ENCODE assay signal across 24 cellular contexts in the genomic region with DNA sequence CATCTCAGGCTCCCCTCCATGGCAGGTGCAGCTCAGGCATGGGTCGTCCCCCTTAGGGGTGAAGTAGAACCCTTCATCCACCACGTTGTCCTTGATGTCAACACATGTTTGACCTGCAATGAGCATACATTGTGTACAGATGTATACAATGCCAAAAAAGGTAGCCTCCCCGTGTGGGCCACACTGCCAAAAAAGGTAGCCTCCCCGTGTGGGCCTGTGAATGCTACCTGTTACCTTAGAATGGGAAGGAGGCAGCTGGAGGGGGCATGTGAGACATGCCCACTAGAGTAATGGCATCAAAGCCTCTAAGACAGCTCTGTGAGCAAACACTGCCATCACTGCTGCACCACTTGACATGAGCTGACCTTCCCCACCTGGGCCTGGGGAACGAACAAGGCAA.
"Had no signal": no experiment of that assay in that cellular context is flagged by ENCODE, and none has a peak within 500 bp of the region (broad histone marks: within the 10 kb centered on the region; RNA-seq: fewer than 3 reads in every experiment).

No MANE protein-coding gene starts in this region.

- H3K27me3 ChIP-seq: ascending aorta, body of pancreas had no signal

- DNase-seq: activated CD4-positive, alpha-beta memory T cell treated with anti-CD3 and anti-CD28 coated beads for 36 hours; activated CD4-positive, alpha-beta T cell treated with anti-CD3 and anti-CD28 coated beads, Interleukin-2, amount 10 ng/mL, durations not matched to agents 7 days and 5 days; activated CD4-positive, CD25-positive, alpha-beta regulatory T cell; activated CD8-positive, alpha-beta memory T cell treated with anti-CD3 and anti-CD28 coated beads for 24 hours; activated naive CD4-positive, alpha-beta T cell treated with Interleukin-2 at 50 U/mL for 16 hours; activated naive CD8-positive, alpha-beta T cell treated with anti-CD3 and anti-CD28 coated beads, Interleukin-2, amount 50 U/mL, for 24 hours; activated T-cell treated with anti-CD3 and anti-CD28 coated beads, Interleukin-2, amount 50 U/mL, for 72 hours; amniotic stem cell; body of pancreas; IMR-90; KG1; NCI-H1048; NCI-H146; NCI-H187 treated with DMSO at 0.1 percent for 48 hours; NCI-H2081 treated with DMSO at 0.1 percent for 48 hours; NCI-H446; NCI-H524; PC-3; SIG-M5; T-helper 17 cell had no signal

- H3K27me3 Mint-ChIP-seq: activated CD4-positive, alpha-beta memory T cell treated with anti-CD3 and anti-CD28 coated beads for 36 hours; activated CD4-positive, alpha-beta T cell treated with anti-CD3 and anti-CD28 coated beads, Interleukin-2, amount 10 ng/mL, durations not matched to agents 7 days and 5 days; activated naive CD8-positive, alpha-beta T cell treated with anti-CD3 and anti-CD28 coated beads, Interleukin-2, amount 50 U/mL, for 24 hours; central memory CD8-positive, alpha-beta T cell; T-helper 17 cell had no signal

- H3K27ac ChIP-seq: ascending aorta, body of pancreas, VCaP had no signal

- H3K4me3 Mint-ChIP-seq: activated CD4-positive, alpha-beta memory T cell treated with anti-CD3 and anti-CD28 coated beads for 36 hours; activated CD4-positive, alpha-beta T cell treated with anti-CD3 and anti-CD28 coated beads, Interleukin-2, amount 10 ng/mL, durations not matched to agents 7 days and 5 days; activated naive CD8-positive, alpha-beta T cell treated with anti-CD3 and anti-CD28 coated beads, Interleukin-2, amount 50 U/mL, for 24 hours; activated T-cell treated with anti-CD3 and anti-CD28 coated beads, Interleukin-2, amount 50 U/mL, for 72 hours; central memory CD8-positive, alpha-beta T cell; T-helper 17 cell had no signal

- H3K27ac Mint-ChIP-seq: activated CD4-positive, alpha-beta memory T cell treated with anti-CD3 and anti-CD28 coated beads for 36 hours; activated CD4-positive, alpha-beta T cell treated with anti-CD3 and anti-CD28 coated beads, Interleukin-2, amount 10 ng/mL, durations not matched to agents 7 days and 5 days; activated naive CD8-positive, alpha-beta T cell treated with anti-CD3 and anti-CD28 coated beads, Interleukin-2, amount 50 U/mL, for 24 hours; activated T-cell treated with anti-CD3 and anti-CD28 coated beads, Interleukin-2, amount 50 U/mL, for 72 hours; activated T-helper 2 cell treated with anti-CD3 and anti-CD28 coated beads, Interferon-gamma antibody, Interleukin-2, Interleukin-4, amounts not matched to agents 10 μg/mL and 5 μg/mL and 100 μg/mL, durations not matched to agents 14 hours and 24 hours and 36 hours; T-helper 17 cell had no signal

- H3K4me1 ChIP-seq: ascending aorta, body of pancreas had no signal

- H3K4me3 ChIP-seq: ascending aorta, body of pancreas had no signal

- ATAC-seq: activated naive CD8-positive, alpha-beta T cell treated with anti-CD3 and anti-CD28 coated beads, Interleukin-2, amount 50 U/mL, for 24 hours; activated T-cell treated with anti-CD3 and anti-CD28 coated beads, Interleukin-2, amount 50 U/mL, for 72 hours; body of pancreas; PC-3; T-helper 17 cell had no signal

- H3K9me3 Mint-ChIP-seq: activated CD4-positive, alpha-beta memory T cell treated with anti-CD3 and anti-CD28 coated beads for 36 hours; activated CD4-positive, alpha-beta T cell treated with anti-CD3 and anti-CD28 coated beads, Interleukin-2, amount 10 ng/mL, durations not matched to agents 7 days and 5 days; activated naive CD8-positive, alpha-beta T cell treated with anti-CD3 and anti-CD28 coated beads, Interleukin-2, amount 50 U/mL, for 24 hours; activated T-cell treated with anti-CD3 and anti-CD28 coated beads, Interleukin-2, amount 50 U/mL, for 72 hours; activated T-helper 2 cell treated with anti-CD3 and anti-CD28 coated beads, Interferon-gamma antibody, Interleukin-2, Interleukin-4, amounts not matched to agents 10 μg/mL and 5 μg/mL and 100 μg/mL, durations not matched to agents 14 hours and 24 hours and 36 hours; central memory CD8-positive, alpha-beta T cell had no signal

- H3K9me3 ChIP-seq: ascending aorta, body of pancreas had no signal

- H3K4me1 Mint-ChIP-seq: activated CD4-positive, alpha-beta T cell treated with anti-CD3 and anti-CD28 coated beads, Interleukin-2, amount 10 ng/mL, durations not matched to agents 7 days and 5 days; activated naive CD8-positive, alpha-beta T cell treated with anti-CD3 and anti-CD28 coated beads, Interleukin-2, amount 50 U/mL, for 24 hours had no signal
